In genomic region chr17:78522031-78522809, GRCh38 we compare ENCODE assay signal across 1 cellular context.
TF ChIP-seq lines count a peak whose summit lies in the region.

No MANE protein-coding gene starts in this region.

TF ChIP-seq in K562, 482 proteins besides CTCF, POLR2A, EP300 and RAD21 (continued from another document):
- TF ChIP-seq ZNF316 (IDR thresholded peaks at IDR 0.05): 0 out of 2 replicates have a peak, but pooled peaks have one; percentile 5
